In the genomic region with DNA sequence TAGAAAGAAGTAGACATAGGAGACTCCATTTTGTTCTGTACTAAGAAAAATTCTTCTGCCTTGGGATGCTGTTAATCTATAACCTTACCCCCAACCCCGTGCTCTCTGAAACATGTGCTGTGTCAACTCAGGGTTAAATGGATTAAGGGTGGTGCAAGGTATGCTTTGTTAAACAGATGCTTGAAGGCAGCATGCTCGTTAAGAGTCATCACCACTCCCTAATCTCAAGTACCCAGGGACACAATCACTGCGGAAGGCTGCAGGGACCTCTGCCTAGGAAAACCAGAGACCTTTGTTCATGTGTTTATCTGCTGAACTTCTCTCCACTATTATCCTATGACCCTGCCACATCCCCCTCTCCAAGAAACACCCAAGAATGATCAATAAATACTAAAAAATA, we compare ENCODE assay signal across 2 cellular contexts. TPM values are rescaled to one million over a fixed set of nuclear protein-coding genes. Genes with fewer than 3 reads are reported as not detected.
"Had no signal": no experiment of that assay in that cellular context is flagged by ENCODE, and none has a peak within 500 bp of the region (broad histone marks: within the 10 kb centered on the region; RNA-seq: fewer than 3 reads in every experiment).

No MANE protein-coding gene starts in this region.

RNA-seq across cellular contexts. Expression of a gene that starts 9.4 kb away (rescaled TPM):
- total RNA-seq: HepG2 had no signal
- polyA plus RNA-seq: HepG2, IgD-negative memory B cell had no signal
